ENCODE assay signal across 8 cellular contexts in the genomic region with DNA sequence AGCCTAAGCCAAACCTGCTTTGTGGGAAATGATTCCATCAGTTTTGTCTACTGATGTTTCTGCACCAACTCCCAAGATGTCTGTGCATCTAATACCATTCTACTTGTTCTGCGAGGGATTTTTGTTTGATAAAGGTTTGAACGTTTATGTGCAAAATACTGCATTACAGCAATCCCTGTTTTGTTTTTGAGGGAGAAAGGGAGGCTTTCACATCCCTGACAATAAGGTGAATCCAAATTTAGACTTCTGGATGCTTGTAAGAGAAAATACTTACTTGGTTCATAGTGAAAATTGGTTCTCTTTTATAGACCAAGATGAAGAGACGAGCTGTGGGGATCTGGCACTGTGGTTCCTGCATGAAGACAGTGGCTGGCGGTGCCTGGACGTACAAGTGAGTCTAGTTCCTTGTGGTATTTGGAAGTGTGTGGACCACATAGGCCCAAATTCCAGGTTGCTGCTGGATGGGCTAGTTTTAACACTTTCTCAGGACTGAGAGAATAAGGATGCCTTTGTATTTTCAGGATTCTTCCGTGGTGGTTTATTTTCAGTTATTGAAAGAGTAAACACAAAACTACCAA. TPM values are rescaled to one million over a fixed set of nuclear protein-coding genes. Genes with fewer than 3 reads are reported as not detected.
A peak's percentile ranks its signal among the peaks of the same experiment; 100 is the strongest.
DNase-seq lines count a peak whose midpoint lies in the region; ATAC-seq and TF ChIP-seq lines count a peak whose summit lies in the region.

No MANE protein-coding gene starts in this region.

- intact Hi-C loops in esophagus muscularis mucosa (cut with DNase I), result no loop called here

- H3K36me3 ChIP-seq in SJCRH30 (peaks cover 58% of the 10 kb centered on the region), esophagus muscularis mucosa (peaks cover 35 to 53% (median 52%) of the 10 kb centered on the region in 4 donors), rectal smooth muscle tissue (ENCODE audit: control insufficient read depth, insufficient read depth, low read length) (peaks cover 24% of the 10 kb centered on the region)

- H3K4me3 ChIP-seq in GM12864 (ENCODE audit: low read depth, low read length) (peak overlapping the region; percentile 68), SJCRH30 (peak overlapping the region; percentile 86), esophagus muscularis mucosa (peak overlapping the region; percentile 70 to 79 (median 71)), rectal smooth muscle tissue (ENCODE audit: low read length) (peak overlapping the region; percentile 77)

- H3K4me1 ChIP-seq in SJCRH30 (peaks cover 3% of the 10 kb centered on the region; the same call in 1 of the 2 replicates), esophagus muscularis mucosa (peaks cover 19 to 56% (median 44%) of the 10 kb centered on the region in 4 donors), rectal smooth muscle tissue (ENCODE audit: control insufficient read depth, insufficient read depth, low read length) (peaks cover 18% of the 10 kb centered on the region)

- TF ChIP-seq EP300 in esophagus muscularis mucosa (IDR thresholded peaks at IDR 0.05), result no peak

- H3K9ac ChIP-seq in rectal smooth muscle tissue (ENCODE audit: low read length), result peak overlapping the region; percentile 94

- H3K27ac ChIP-seq in SJCRH30, result peak overlapping the region; percentile 87
- H3K27ac ChIP-seq in esophagus muscularis mucosa (replicated peaks in 1 of 4), result peak overlapping the region; percentile 80 to 85 (median 82)
- H3K27ac ChIP-seq in rectal smooth muscle tissue (ENCODE audit: low read depth, low read length), result peak overlapping the region; percentile 69
- no peak overlapping the region for H3K27ac ChIP-seq in substantia nigra (ENCODE audit: low read depth, low read length, poor library complexity, severe bottlenecking)

- 0 out of 2 replicates have a peak, but pooled peaks cover 4% of the 10 kb centered on the region for H3K9me3 ChIP-seq in SJCRH30 (replicated peaks)
- no peaks in the 10 kb centered on the region for H3K9me3 ChIP-seq in esophagus muscularis mucosa

- WGBS in esophagus muscularis mucosa, result 17% methylated on average over 6 of the region's 6 CpGs

- ATAC-seq in HG02852 (IDR thresholded peaks at IDR 0.05; ENCODE audit: unreplicated experiment) (no peak), GM18909 (IDR thresholded peaks at IDR 0.05; ENCODE audit: poor library complexity, unreplicated experiment) (no peak)

- H3K27me3 ChIP-seq in SJCRH30, result no peaks in the 10 kb centered on the region; the same call in 1 of the 2 replicates
- no peaks in the 10 kb centered on the region for H3K27me3 ChIP-seq in esophagus muscularis mucosa
- no peaks in the 10 kb centered on the region for H3K27me3 ChIP-seq in rectal smooth muscle tissue (ENCODE audit: control insufficient read depth, insufficient read depth, low read length)

- TF ChIP-seq CTCF in GM12864 (IDR thresholded peaks at IDR 0.05; ENCODE audit: low read depth, low read length, missing control alignments) (no peak), esophagus muscularis mucosa (IDR thresholded peaks at IDR 0.05) (no peak)

- TF ChIP-seq POLR2A in esophagus muscularis mucosa (IDR thresholded peaks at IDR 0.05; ENCODE audit: low read depth), result no peak

- DNase-seq in GM12864 (ENCODE audit: low read depth), result no peak
- DNase-seq in SJCRH30, result peak in 1 of 2 experiments; percentile 20
- no peak for DNase-seq in esophagus muscularis mucosa (ENCODE audit: extremely low spot score)
- DNase-seq in substantia nigra (lab: John Stamatoyannopoulos, UW), result no peak
- DNase-seq in iPS-NIHi7 (ENCODE audit: extremely low spot score), result no peak

RNA-seq across cellular contexts. Expression of a gene that starts 1.1 kb away (rescaled TPM):
- total RNA-seq in SJCRH30 (2014; rRNA removed; shearing (Covaris generic)), result 4,028 and 4,913 TPM in 2 replicates
- total RNA-seq in esophagus muscularis mucosa, result 1,000 to 10,000 TPM; 1,371 to 1,915 (median 1,581) TPM
